Comparison of ENCODE assay signal across 8 cellular contexts in the genomic region with DNA sequence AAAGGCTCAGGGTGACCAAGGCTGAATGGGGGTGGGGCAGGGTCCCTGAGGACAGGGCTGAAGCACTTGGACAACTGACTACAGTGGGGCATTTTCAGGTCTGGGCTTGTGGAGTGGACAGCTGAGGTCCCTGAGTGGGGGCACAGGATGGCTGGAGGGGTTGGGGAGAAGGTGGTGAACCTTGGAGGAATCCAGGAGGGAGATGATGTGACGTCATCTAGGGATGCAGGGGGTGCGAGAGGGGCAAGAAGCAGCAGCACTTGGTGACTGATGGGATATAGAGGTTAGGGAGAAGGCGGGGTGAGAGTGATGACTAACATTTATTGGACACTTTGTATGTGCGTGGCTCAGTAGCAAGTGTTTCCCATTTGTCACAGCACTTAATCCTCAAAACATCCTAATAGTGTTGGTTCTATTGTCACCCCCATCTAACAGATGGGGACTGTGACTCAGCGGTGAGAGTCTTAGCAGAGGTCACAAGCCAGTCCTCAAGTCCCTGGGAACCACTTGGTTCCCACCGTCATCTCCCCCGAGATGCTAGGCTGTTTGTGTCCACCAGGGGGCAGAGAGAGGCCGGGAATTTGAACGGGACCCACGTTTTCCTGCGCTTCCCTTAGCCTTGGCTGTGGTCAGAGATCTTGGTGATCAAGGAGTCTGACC. TPM values are rescaled to one million over a fixed set of nuclear protein-coding genes. Genes with fewer than 3 reads are reported as not detected.
A peak's percentile ranks its signal among the peaks of the same experiment; 100 is the strongest.
DNase-seq lines count a peak whose midpoint lies in the region; ATAC-seq and TF ChIP-seq lines count a peak whose summit lies in the region.

No MANE protein-coding gene starts in this region.

- DNase-seq in Caco-2 (peak; percentile 74 to 82), NCI-H82 (lab: John Stamatoyannopoulos, UW) (peak; percentile 96), endodermal cell (peak; percentile 94), midbrain (lab: John Stamatoyannopoulos, UW) (peak; percentile 72)
- peak; percentile 87 for DNase-seq in activated CD8-positive, alpha-beta memory T cell treated with anti-CD3 and anti-CD28 coated beads for 24 hours
- peak; percentile 67 for DNase-seq in stimulated activated naive CD8-positive, alpha-beta T cell treated with anti-CD3 and anti-CD28 coated beads, Interleukin-15, Interleukin-2, amounts not matched to agents 100 U/mL and 50 U/mL, for 24 hours

- H3K4me1 Mint-ChIP-seq in Caco-2 (ENCODE audit: low read depth, unreplicated experiment): no peaks in the 10 kb centered on the region
- no peaks in the 10 kb centered on the region for H3K4me1 Mint-ChIP-seq in endodermal cell

- TSS peak; percentile 89 for BruUV-seq in Caco-2 (replicated peaks; lab: Mats Ljungman, UMichigan)

- H3K4me3 ChIP-seq in Caco-2 (ENCODE audit: low read depth, low read length) (no peak overlapping the region), endodermal cell (ENCODE audit: low read length) (no peak overlapping the region)

- no peaks in the 10 kb centered on the region for H3K9me3 Mint-ChIP-seq in Caco-2 (ENCODE audit: unreplicated experiment)
- no peaks in the 10 kb centered on the region for H3K9me3 Mint-ChIP-seq in endodermal cell

- no peak overlapping the region for H3K9ac ChIP-seq in endodermal cell (ENCODE audit: extremely low read depth, low read length, poor library complexity, severe bottlenecking)

- no peak overlapping the region for H3K27ac ChIP-seq in endodermal cell (ENCODE audit: low read depth, low read length)

- H3K9me3 ChIP-seq in Caco-2 (no peaks in the 10 kb centered on the region), endodermal cell (ENCODE audit: control insufficient read depth, low read length) (no peaks in the 10 kb centered on the region)

- intact Hi-C loops in Caco-2 (cut with micrococcal nuclease; ENCODE audit: unreplicated experiment): loop anchor here (1.0 to 5.0 kb wide), 5 partner anchors 10 to 216 kb away; no protein-coding TSS in a partner anchor

- WGBS in endodermal cell (ENCODE audit: insufficient coverage in 1 of 2, insufficient read length in 1 of 2), 2 experiments: 27 to 31% methylated on average over 9 to 11 of the region's 11 CpGs

- H3K36me3 Mint-ChIP-seq in Caco-2 (ENCODE audit: insufficient read depth, unreplicated experiment) (no peaks in the 10 kb centered on the region), endodermal cell (ENCODE audit: low read depth) (no peaks in the 10 kb centered on the region)

- peak overlapping the region; percentile 90 for H3K27ac Mint-ChIP-seq in Caco-2 (ENCODE audit: unreplicated experiment)
- H3K27ac Mint-ChIP-seq in endodermal cell: no peak overlapping the region

- ATAC-seq in GM19397 (IDR thresholded peaks at IDR 0.05; ENCODE audit: unreplicated experiment) (peak; percentile 40), HG03442 (IDR thresholded peaks at IDR 0.05; ENCODE audit: unreplicated experiment) (peak; percentile 41)
- peak; percentile 82 for ATAC-seq in stimulated activated naive CD8-positive, alpha-beta T cell treated with anti-CD3 and anti-CD28 coated beads, Interleukin-15, Interleukin-2, amounts not matched to agents 100 U/mL and 50 U/mL, for 24 hours

- no peaks in the 10 kb centered on the region for H3K27me3 ChIP-seq in Caco-2 (replicated peaks; ENCODE audit: control insufficient read depth, insufficient read depth, low read length)
- H3K27me3 ChIP-seq in endodermal cell (ENCODE audit: control insufficient read depth, insufficient read depth, low read length, poor library complexity, severe bottlenecking): no peaks in the 10 kb centered on the region

- H3K4me1 ChIP-seq in Caco-2: peaks cover 7% of the 10 kb centered on the region
- no peaks in the 10 kb centered on the region for H3K4me1 ChIP-seq in endodermal cell (ENCODE audit: control insufficient read depth, insufficient read depth, low read length)

- H3K4me3 Mint-ChIP-seq in Caco-2 (ENCODE audit: unreplicated experiment): peak overlapping the region; percentile 62
- H3K4me3 Mint-ChIP-seq in endodermal cell: no peak overlapping the region

- POLR2A ChIA-PET in Caco-2 (lab: Charles Lee): interaction anchor here (1.0 to 1.3 kb wide), 2 partner anchors 11 to 86 kb away, joined by 3 to 4 read pairs; a partner anchor contains a TSS

- H3K36me3 ChIP-seq in Caco-2 (ENCODE audit: control insufficient read depth, insufficient read depth, low read length): no peaks in the 10 kb centered on the region
- H3K36me3 ChIP-seq in endodermal cell (ENCODE audit: control insufficient read depth, insufficient read depth, low read length): no peaks in the 10 kb centered on the region

- TF ChIP-seq CTCF in Caco-2 (IDR thresholded peaks at IDR 0.05; ENCODE audit: insufficient read depth in 1 of 2, low read depth in 1 of 2, low read length in 1 of 2, severe bottlenecking in 1 of 2, unreplicated experiment in 1 of 2) (peak; percentile 52 to 67), endodermal cell (conservative IDR thresholded peaks at IDR 0.05) (peak; percentile 85)

- CTCF ChIA-PET in Caco-2 (lab: Charles Lee): interaction anchor here (2.6 kb wide), 1 partner anchor 85 kb away, joined by 32 read pairs; a partner anchor contains a TSS

- H3K27me3 Mint-ChIP-seq in Caco-2 (ENCODE audit: insufficient read depth, unreplicated experiment) (no peaks in the 10 kb centered on the region), endodermal cell (ENCODE audit: insufficient read depth) (peaks cover 45% of the 10 kb centered on the region)

RNA-seq across cellular contexts. Expression of a gene that starts 27.9 kb away (rescaled TPM):
- total RNA-seq in Caco-2 (2022) (5.8 and 5.9 TPM in 2 replicates), endodermal cell (under 1 TPM; 0.13 to 0.29 TPM)
- 0.36 TPM for polyA plus RNA-seq in endodermal cell (2013, experiment 1 of 2)
- polyA plus RNA-seq in endodermal cell (2013, experiment 2 of 2): 0.33 TPM

RNA-seq across cellular contexts. Expression of a gene that starts 45.4 kb away (rescaled TPM):
- total RNA-seq in Caco-2 (2022): 4.6 and 6.4 TPM in 2 replicates
- total RNA-seq in endodermal cell: 1 to 10 TPM; 1.8 TPM
- 0.43 TPM for polyA plus RNA-seq in endodermal cell (2013, experiment 1 of 2)
- not detected for polyA plus RNA-seq in endodermal cell (2013, experiment 2 of 2)
